In the genomic region with DNA sequence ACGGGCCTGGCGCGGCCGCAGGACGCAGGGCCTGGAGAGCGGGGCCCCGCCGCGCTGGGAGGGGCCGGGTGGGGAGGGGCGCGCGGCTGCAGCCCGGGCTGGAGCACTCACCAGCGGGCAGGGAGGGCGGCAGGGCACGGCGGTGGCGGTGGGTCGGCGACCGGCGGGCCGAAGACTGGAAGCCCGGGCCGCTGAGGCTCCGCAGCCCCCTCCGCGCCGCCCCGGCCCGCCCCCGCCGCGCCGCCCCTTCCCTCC, we compare ENCODE assay signal across 2 cellular contexts.
TF ChIP-seq lines count a peak whose summit lies in the region.

A gene with protein sequence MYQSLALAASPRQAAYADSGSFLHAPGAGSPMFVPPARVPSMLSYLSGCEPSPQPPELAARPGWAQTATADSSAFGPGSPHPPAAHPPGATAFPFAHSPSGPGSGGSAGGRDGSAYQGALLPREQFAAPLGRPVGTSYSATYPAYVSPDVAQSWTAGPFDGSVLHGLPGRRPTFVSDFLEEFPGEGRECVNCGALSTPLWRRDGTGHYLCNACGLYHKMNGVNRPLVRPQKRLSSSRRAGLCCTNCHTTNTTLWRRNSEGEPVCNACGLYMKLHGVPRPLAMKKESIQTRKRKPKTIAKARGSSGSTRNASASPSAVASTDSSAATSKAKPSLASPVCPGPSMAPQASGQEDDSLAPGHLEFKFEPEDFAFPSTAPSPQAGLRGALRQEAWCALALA (minus strand): TSS at position 177 of the 255 bp plus-strand sequence. CDS start 474 bp downstream, outside the sequence.

TF ChIP-seq in IMR-90, 13 proteins besides CTCF, POLR2A, EP300 and RAD21:
- TF ChIP-seq, protein P1, sequence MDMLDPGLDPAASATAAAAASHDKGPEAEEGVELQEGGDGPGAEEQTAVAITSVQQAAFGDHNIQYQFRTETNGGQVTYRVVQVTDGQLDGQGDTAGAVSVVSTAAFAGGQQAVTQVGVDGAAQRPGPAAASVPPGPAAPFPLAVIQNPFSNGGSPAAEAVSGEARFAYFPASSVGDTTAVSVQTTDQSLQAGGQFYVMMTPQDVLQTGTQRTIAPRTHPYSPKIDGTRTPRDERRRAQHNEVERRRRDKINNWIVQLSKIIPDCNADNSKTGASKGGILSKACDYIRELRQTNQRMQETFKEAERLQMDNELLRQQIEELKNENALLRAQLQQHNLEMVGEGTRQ (IDR thresholded peaks at IDR 0.05; ENCODE audit: low read depth, low read length): no peak
- TF ChIP-seq FOS (IDR thresholded peaks at IDR 0.05; ENCODE audit: low read depth, low read length): no peak
- TF ChIP-seq SMC3 (IDR thresholded peaks at IDR 0.05; ENCODE audit: low read depth, low read length): no peak
- TF ChIP-seq CEBPB (IDR thresholded peaks at IDR 0.05; ENCODE audit: low read depth, low read length): no peak
- no peak for TF ChIP-seq MAFK (IDR thresholded peaks at IDR 0.05; ENCODE audit: low read depth, low read length)
- TF ChIP-seq MAZ (IDR thresholded peaks at IDR 0.05; ENCODE audit: borderline replicate concordance, low read depth, low read length): no peak
- TF ChIP-seq MXI1 (IDR thresholded peaks at IDR 0.05; ENCODE audit: borderline replicate concordance, low read depth, low read length): no peak

TF ChIP-seq in K562, 482 proteins besides CTCF, POLR2A, EP300 and RAD21:
- no peak for TF ChIP-seq MAFG (tag; conservative IDR thresholded peaks at IDR 0.05)
